ENCODE assay signal across 8 cellular contexts in genomic region chr4:112296949-112297483, GRCh38. TPM values are rescaled to one million over a fixed set of nuclear protein-coding genes. Genes with fewer than 3 reads are reported as not detected.
DNase-seq lines count a peak whose midpoint lies in the region; ATAC-seq, FAIRE-seq and TF ChIP-seq lines count a peak whose summit lies in the region.

ALPK1 (plus strand) TSS chr4:112297369.

- FAIRE-seq in HepG2 (lab: Jason Lieb, UNC) = no peak

- H3K36me3 ChIP-seq in A673 (ENCODE audit: insufficient read depth, low read length, poor library complexity, severe bottlenecking) (no peaks in the 10 kb centered on the region), HepG2 (replicated peaks in 1 of 2; ENCODE audit: control insufficient read depth in 1 of 2, insufficient read depth in 2 of 2, low read length in 2 of 2) (no peaks in the 10 kb centered on the region), testis (ENCODE audit: low read depth, missing control alignments) (no peaks in the 10 kb centered on the region)

- intact Hi-C loops in A673 (cut with micrococcal nuclease; ENCODE audit: unreplicated experiment) = no loop called here
- intact Hi-C loops in HepG2 (cut with micrococcal nuclease; ENCODE audit: unreplicated experiment) = no loop called here
- intact Hi-C loops in testis (cut with DNase I; ENCODE audit: low total_unique reads) = no loop called here

- peak within 1 kb of the TSS; percentile 53 for H3K4me3 ChIP-seq in A673 (ENCODE audit: low read depth, low read length, poor library complexity, severe bottlenecking)
- peak within 1 kb of the TSS; percentile 26 to 48 (median 38); a peak in 5 of 6 replicates for H3K4me3 ChIP-seq in HepG2 (replicated peaks in 1 of 3; ENCODE audit: insufficient read depth in 1 of 3, low read depth in 2 of 3, low read length in 3 of 3)
- H3K4me3 ChIP-seq in testis = peak within 1 kb of the TSS; percentile 4 to 46

- no peak for TF ChIP-seq RAD21 in HepG2 (CRISPR knock-in tag; IDR thresholded peaks at IDR 0.05)

- TF ChIP-seq EP300 in HepG2 (IDR thresholded peaks at IDR 0.05; ENCODE audit: low read depth in 2 of 2, low read length in 2 of 2) (no peak), HepG2 (CRISPR knock-in tag; IDR thresholded peaks at IDR 0.05; ENCODE audit: borderline replicate concordance) (no peak)

- ATAC-seq in GM18517 (IDR thresholded peaks at IDR 0.05; ENCODE audit: unreplicated experiment) (peak; percentile 85), HG02981 (IDR thresholded peaks at IDR 0.05; ENCODE audit: unreplicated experiment) (peak; percentile 93), HepG2 (peak; percentile 62)

- H3K4me1 ChIP-seq in A673 (ENCODE audit: insufficient read depth, low read length, poor library complexity, severe bottlenecking) (peaks cover 18% of the 10 kb centered on the region), HepG2 (ENCODE audit: insufficient read depth, low read length) (peaks cover 16% of the 10 kb centered on the region), testis (no peaks in the 10 kb centered on the region)

- POLR2A ChIA-PET in A673 (lab: Charles Lee; ENCODE audit: low non-redundant PET) (no interaction called here), HepG2 (lab: Yijun Ruan, JAX) (interaction anchor here (1.4 to 1.6 kb wide), 2 partner anchors 12 to 65 kb away, joined by 4 to 11 read pairs; partner anchors contain the start of genes AP1AR and TIFA)

- H3K27ac ChIP-seq in A673 (ENCODE audit: low read depth, low read length, poor library complexity, severe bottlenecking) = peak within 1 kb of the TSS; percentile 61
- H3K27ac ChIP-seq in HepG2 (ENCODE audit: extremely low read length, insufficient read depth, low read length) = no peak within 1 kb of the TSS
- H3K27ac ChIP-seq in testis = peak within 1 kb of the TSS; percentile 15 to 42

- H2AFZ ChIP-seq in HepG2 (ENCODE audit: low read length) = peak within 1 kb of the TSS; percentile 60

- 2% methylated on average over 3 of the region's 3 CpGs for WGBS in HepG2 (ENCODE audit: low lambda C conversion rate)
- WGBS in testis, 2 donors = 17 to 26% methylated on average over 3 of the region's 3 CpGs

- peak within 1 kb of the TSS in 4 of 5 experiments; percentile 13 to 95 (median 62) for H3K27ac Mint-ChIP-seq in brain
- no peak within 1 kb of the TSS for H3K27ac Mint-ChIP-seq in glutamatergic neuron (ENCODE audit: unreplicated experiment)

- H3K27me3 Mint-ChIP-seq in brain (peaks cover 2% of the 10 kb centered on the region), glutamatergic neuron (ENCODE audit: unreplicated experiment) (no peaks in the 10 kb centered on the region)

- DNase-seq in A673 (ENCODE audit: low spot score) (peak; percentile 91), NOMO-1 (lab: John Stamatoyannopoulos, UW; ENCODE audit: unreplicated experiment in 2 of 2) (peak; percentile 65 to 88), HepG2 (ENCODE audit: low spot score) (peak; percentile 33), testis (no peak), glutamatergic neuron (no peak)

- in situ Hi-C loops in HepG2 (cut with HindIII; ENCODE audit: extremely low pct_ligation_motif_present, low pct_unique_long_range_greater_than_20kb) = no loop called here

- H3K4me3 Mint-ChIP-seq in brain (peak within 1 kb of the TSS; percentile 61 to 83 (median 74)), glutamatergic neuron (ENCODE audit: unreplicated experiment) (no peak within 1 kb of the TSS)

- H4K20me1 ChIP-seq in HepG2 (ENCODE audit: insufficient read depth, low read length) = no peaks in the 10 kb centered on the region

- no peaks in the 10 kb centered on the region for H3K36me3 Mint-ChIP-seq in brain
- no peaks in the 10 kb centered on the region for H3K36me3 Mint-ChIP-seq in glutamatergic neuron (ENCODE audit: unreplicated experiment)

- peaks cover 26% of the 10 kb centered on the region for H3K4me1 Mint-ChIP-seq in brain
- H3K4me1 Mint-ChIP-seq in glutamatergic neuron (ENCODE audit: low read depth, unreplicated experiment) = no peaks in the 10 kb centered on the region

- H3K4me2 ChIP-seq in HepG2 (ENCODE audit: low read depth, low read length) = peak within 1 kb of the TSS; percentile 55

- H3K79me2 ChIP-seq in HepG2 (ENCODE audit: insufficient read depth, low read length) = no peaks in the 10 kb centered on the region

- no peak within 1 kb of the TSS for H3K9ac ChIP-seq in HepG2 (ENCODE audit: insufficient read depth, low read depth, low read length)

- H3K9me3 Mint-ChIP-seq in brain (no peaks in the 10 kb centered on the region), glutamatergic neuron (ENCODE audit: unreplicated experiment) (no peaks in the 10 kb centered on the region)

- TF ChIP-seq POLR2A in HepG2 (IDR thresholded peaks at IDR 0.05; ENCODE audit: insufficient read depth in 1 of 2, low read depth in 2 of 2, low read length in 2 of 2) (no peak), testis (IDR thresholded peaks at IDR 0.05) (no peak)

- BruUV-seq in A673 (replicated peaks; lab: Mats Ljungman, UMichigan) (no TSS peak), HepG2 (replicated peaks; lab: Mats Ljungman, UMichigan) (no TSS peak)

- H3K27me3 ChIP-seq in A673 (replicated peaks; ENCODE audit: insufficient read depth, low read depth, low read length, poor library complexity) (no peaks in the 10 kb centered on the region), HepG2 (ENCODE audit: control insufficient read depth in 1 of 2, insufficient read depth in 2 of 2, low read length in 2 of 2) (no peaks in the 10 kb centered on the region), testis (no peaks in the 10 kb centered on the region)

- CTCF ChIA-PET in A673 (lab: Charles Lee) (no interaction called here), HepG2 (lab: Yijun Ruan, JAX; ENCODE audit: low intra/inter-chr PET ratio, low total read pairs) (no interaction called here)

- H3K9me3 ChIP-seq in A673 (ENCODE audit: low read depth, low read length, poor library complexity, severe bottlenecking) (no peaks in the 10 kb centered on the region), HepG2 (ENCODE audit: low read length) (no peaks in the 10 kb centered on the region), testis (no peaks in the 10 kb centered on the region)

- TF ChIP-seq CTCF in A673 (conservative IDR thresholded peaks at IDR 0.05; ENCODE audit: low read depth, low read length) (no peak), brain (conservative IDR thresholded peaks at IDR 0.05) (no peak), HepG2 (CRISPR knock-in tag; IDR thresholded peaks at IDR 0.05) (no peak), testis (IDR thresholded peaks at IDR 0.05) (no peak), glutamatergic neuron (IDR thresholded peaks at IDR 0.05; ENCODE audit: partially characterized antibody, unreplicated experiment) (no peak)

TF ChIP-seq in HepG2, 621 proteins besides CTCF, POLR2A, EP300 and RAD21 (continues in another document):
- TF ChIP-seq GATAD2A (CRISPR knock-in tag; IDR thresholded peaks at IDR 0.05) = peak; percentile 56
- TF ChIP-seq ELF1 (CRISPR knock-in tag; IDR thresholded peaks at IDR 0.05) = peak; percentile 42; the same call in 1 of the 2 replicates
- TF ChIP-seq TRIM24 (CRISPR knock-in tag; IDR thresholded peaks at IDR 0.05) = no peak
- TF ChIP-seq SMAD3 (CRISPR knock-in tag; IDR thresholded peaks at IDR 0.05) = no peak
- TF ChIP-seq THAP11 (CRISPR knock-in tag; IDR thresholded peaks at IDR 0.05) = peak; percentile 58
- peak; percentile 84 for TF ChIP-seq CEBPG (CRISPR knock-in tag; IDR thresholded peaks at IDR 0.05)

RNA-seq across cellular contexts. Expression of gene ALPK1, which starts in this region (rescaled TPM):
- total RNA-seq in A673 (2021) = 11.8 and 17.3 TPM in 2 replicates
- 0.85 TPM for polyA plus RNA-seq in brain (ENCODE audit: insufficient read depth, low read depth, low replicate concordance)
- 1.3 and 1.5 TPM in 2 replicates for total RNA-seq in HepG2 (2016; rRNA removed; fragmentation: Illumina TruSeq; extraction: Trizol)
- total RNA-seq in HepG2 (2016; cell fraction: cytosol; rRNA removed; fragmentation: Illumina TruSeq; extraction: Trizol; ENCODE audit: low read depth) = 0.71 TPM in 1 of 2 replicates, not detected in the other
- 1.1 and 1.5 TPM in 2 replicates for total RNA-seq in HepG2 (2016; cell fraction: insoluble cytoplasmic fraction; rRNA removed; fragmentation: Illumina TruSeq; extraction: Trizol)
- 0.37 and 1.0 TPM in 2 replicates for total RNA-seq in HepG2 (2016; cell fraction: membrane; rRNA removed; fragmentation: Illumina TruSeq; extraction: Trizol)
- 2.9 and 4.0 TPM in 2 replicates for total RNA-seq in HepG2 (2016; cell fraction: nucleus; rRNA removed; fragmentation: Illumina TruSeq; extraction: Trizol)
- polyA plus RNA-seq in HepG2 (2011; rRNA removed) = 0.61 and 0.89 TPM in 2 replicates
- polyA plus RNA-seq in HepG2 (2011; cell fraction: cytosol; rRNA removed) = 0.31 and 0.38 TPM in 2 replicates
- polyA plus RNA-seq in HepG2 (2011; cell fraction: nucleus; rRNA removed) = 1.4 and 1.9 TPM in 2 replicates
- polyA plus RNA-seq in HepG2 (2012) = 0.63 and 0.75 TPM in 2 replicates
- polyA plus RNA-seq in HepG2 (2016; cell fraction: cytosol; fragmentation: Illumina TruSeq; extraction: Trizol; ENCODE audit: low read depth) = 0.11 and 0.27 TPM in 2 replicates
- 1.4 and 1.7 TPM in 2 replicates for polyA plus RNA-seq in HepG2 (2016; cell fraction: insoluble cytoplasmic fraction; fragmentation: Illumina TruSeq; extraction: Trizol; ENCODE audit: low read depth)
- polyA plus RNA-seq in HepG2 (2016; cell fraction: membrane; fragmentation: Illumina TruSeq; extraction: Trizol; ENCODE audit: low read depth) = 0.23 and 0.29 TPM in 2 replicates
- polyA plus RNA-seq in HepG2 (2016; cell fraction: nucleus; fragmentation: Illumina TruSeq; extraction: Trizol; ENCODE audit: insufficient read depth, low read depth) = 2.0 and 2.4 TPM in 2 replicates
- polyA minus RNA-seq in HepG2 (2011; rRNA and poly(A)+ RNA removed; ENCODE audit: low replicate concordance) = 0.46 and 5.3 TPM in 2 replicates
- polyA minus RNA-seq in HepG2 (2011; cell fraction: cytosol; rRNA and poly(A)+ RNA removed) = 0.49 TPM in 1 of 2 replicates, not detected in the other
- polyA minus RNA-seq in HepG2 (2011; cell fraction: nucleus; rRNA and poly(A)+ RNA removed) = 7.2 and 8.0 TPM in 2 replicates
- 10 to 100 TPM in 1 of 2 donors, 1 to 10 TPM in 1; 9.7 to 12.5 TPM for total RNA-seq in testis
- 5.2 TPM for polyA plus RNA-seq in testis (ENCODE audit: insufficient read depth, low read depth, low replicate concordance)
- total RNA-seq in glutamatergic neuron (ENCODE audit: unreplicated experiment) = 0.86 TPM

Comparison
In these comparisons a context has a peak if more than half of its experiments do, and no peak if none do; other contexts are left out.
1. DNase-seq: peak in A673 (single experiment), NOMO-1 (2 of 2) and HepG2 (single experiment); none in testis (single experiment) and glutamatergic neuron (single experiment).
2. Peak in every context shown above with its lines, with median percentiles within 50 percentile points of each other: H3K4me3 ChIP-seq and ATAC-seq.